Comparison of ENCODE assay signal across 2 cellular contexts in genomic region chr17:70609566-70609965, GRCh38.
TF ChIP-seq lines count a peak whose summit lies in the region.

No MANE protein-coding gene starts in this region.

TF ChIP-seq in A549, 52 proteins besides CTCF, POLR2A, EP300 and RAD21 (continued from another document):
- TF ChIP-seq, protein P1, sequence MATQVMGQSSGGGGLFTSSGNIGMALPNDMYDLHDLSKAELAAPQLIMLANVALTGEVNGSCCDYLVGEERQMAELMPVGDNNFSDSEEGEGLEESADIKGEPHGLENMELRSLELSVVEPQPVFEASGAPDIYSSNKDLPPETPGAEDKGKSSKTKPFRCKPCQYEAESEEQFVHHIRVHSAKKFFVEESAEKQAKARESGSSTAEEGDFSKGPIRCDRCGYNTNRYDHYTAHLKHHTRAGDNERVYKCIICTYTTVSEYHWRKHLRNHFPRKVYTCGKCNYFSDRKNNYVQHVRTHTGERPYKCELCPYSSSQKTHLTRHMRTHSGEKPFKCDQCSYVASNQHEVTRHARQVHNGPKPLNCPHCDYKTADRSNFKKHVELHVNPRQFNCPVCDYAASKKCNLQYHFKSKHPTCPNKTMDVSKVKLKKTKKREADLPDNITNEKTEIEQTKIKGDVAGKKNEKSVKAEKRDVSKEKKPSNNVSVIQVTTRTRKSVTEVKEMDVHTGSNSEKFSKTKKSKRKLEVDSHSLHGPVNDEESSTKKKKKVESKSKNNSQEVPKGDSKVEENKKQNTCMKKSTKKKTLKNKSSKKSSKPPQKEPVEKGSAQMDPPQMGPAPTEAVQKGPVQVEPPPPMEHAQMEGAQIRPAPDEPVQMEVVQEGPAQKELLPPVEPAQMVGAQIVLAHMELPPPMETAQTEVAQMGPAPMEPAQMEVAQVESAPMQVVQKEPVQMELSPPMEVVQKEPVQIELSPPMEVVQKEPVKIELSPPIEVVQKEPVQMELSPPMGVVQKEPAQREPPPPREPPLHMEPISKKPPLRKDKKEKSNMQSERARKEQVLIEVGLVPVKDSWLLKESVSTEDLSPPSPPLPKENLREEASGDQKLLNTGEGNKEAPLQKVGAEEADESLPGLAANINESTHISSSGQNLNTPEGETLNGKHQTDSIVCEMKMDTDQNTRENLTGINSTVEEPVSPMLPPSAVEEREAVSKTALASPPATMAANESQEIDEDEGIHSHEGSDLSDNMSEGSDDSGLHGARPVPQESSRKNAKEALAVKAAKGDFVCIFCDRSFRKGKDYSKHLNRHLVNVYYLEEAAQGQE (IDR thresholded peaks at IDR 0.05), result no peak
- no peak for TF ChIP-seq MAX (IDR thresholded peaks at IDR 0.05)
- TF ChIP-seq GATA3 (IDR thresholded peaks at IDR 0.05; ENCODE audit: borderline replicate concordance), result no peak
- no peak for TF ChIP-seq RFX5 (IDR thresholded peaks at IDR 0.05)
- no peak for TF ChIP-seq ESRRA (IDR thresholded peaks at IDR 0.05; ENCODE audit: borderline replicate concordance, low read length)
- no peak for TF ChIP-seq CHD2 (IDR thresholded peaks at IDR 0.05; ENCODE audit: low read length, partially characterized antibody)
- no peak for TF ChIP-seq RCOR1 (IDR thresholded peaks at IDR 0.05; ENCODE audit: low read depth, low read length)
- no peak for TF ChIP-seq NPAS2 (CRISPR knock-in tag; IDR thresholded peaks at IDR 0.05; ENCODE audit: borderline replicate concordance)
- TF ChIP-seq FOSL2 (IDR thresholded peaks at IDR 0.05), result no peak
- no peak for TF ChIP-seq FOSL2 (CRISPR knock-in tag; IDR thresholded peaks at IDR 0.05)
- no peak for TF ChIP-seq EHMT2 (IDR thresholded peaks at IDR 0.05; ENCODE audit: low read depth)
- no peak for TF ChIP-seq MAFK (IDR thresholded peaks at IDR 0.05; ENCODE audit: partially characterized antibody)

TF ChIP-seq in SK-N-SH treated with all-trans-retinoic acid at 6 μM for 48 hours, 23 proteins besides CTCF, POLR2A, EP300 and RAD21 (continued from another document):
- TF ChIP-seq POU6F1 (CRISPR knock-in tag; IDR thresholded peaks at IDR 0.05; ENCODE audit: borderline replicate concordance, low read depth), result no peak
TF ChIP-seq in SK-N-SH treated with all-trans-retinoic acid at 6 μM for 48 hours: peak in this region for 0.
